Comparison of ENCODE assay signal across 9 cellular contexts in the genomic region with DNA sequence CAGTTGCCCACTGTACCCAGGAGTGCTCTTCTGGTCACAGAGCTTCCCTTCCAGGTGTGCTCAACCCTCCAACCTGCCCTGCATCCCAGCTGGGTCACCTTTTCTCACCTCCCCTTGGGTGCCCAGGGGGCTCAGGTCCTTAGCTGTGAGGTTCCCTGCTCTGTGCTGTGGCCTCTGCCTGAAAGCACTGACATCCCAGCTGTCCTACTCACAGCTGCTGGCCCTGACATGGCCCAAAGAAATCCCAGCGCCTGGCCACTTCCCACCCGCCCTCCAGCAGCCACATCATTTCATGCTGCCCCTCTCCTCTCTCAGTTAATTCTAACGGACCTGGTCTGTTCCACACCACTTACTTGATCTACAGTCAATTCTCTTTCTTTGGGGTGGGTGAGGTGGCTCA.
"Had no signal": no experiment of that assay in that cellular context is flagged by ENCODE, and none has a peak within 500 bp of the region (broad histone marks: within the 10 kb centered on the region; RNA-seq: fewer than 3 reads in every experiment).

No MANE protein-coding gene starts in this region.

- DNase-seq: GM23248, GOT3, H7, H9, HCEC 1CT, HFFc6 had no signal

- ATAC-seq: GM23338, HCT116 had no signal

- H3K27ac Mint-ChIP-seq: GM23338, H9, HFFc6 had no signal

- H3K4me1 ChIP-seq: HAP-1 had no signal

- H3K27ac ChIP-seq: GM23248 had no signal

- H3K9ac ChIP-seq: GM23248 had no signal

- H3K36me3 ChIP-seq: HAP-1 had no signal

- H3K4me2 ChIP-seq: GM23338 had no signal

- H3K4me3 ChIP-seq: GM23248, GM23338, HAP-1 had no signal

- H3K4me3 Mint-ChIP-seq: GM23338, H9, HFFc6 had no signal

- H3K9me3 Mint-ChIP-seq: GM23338, HFFc6 had no signal

- H2AFZ ChIP-seq: GM23248, GM23338 had no signal
